ENCODE assay signal across 18 cellular contexts in the genomic region with DNA sequence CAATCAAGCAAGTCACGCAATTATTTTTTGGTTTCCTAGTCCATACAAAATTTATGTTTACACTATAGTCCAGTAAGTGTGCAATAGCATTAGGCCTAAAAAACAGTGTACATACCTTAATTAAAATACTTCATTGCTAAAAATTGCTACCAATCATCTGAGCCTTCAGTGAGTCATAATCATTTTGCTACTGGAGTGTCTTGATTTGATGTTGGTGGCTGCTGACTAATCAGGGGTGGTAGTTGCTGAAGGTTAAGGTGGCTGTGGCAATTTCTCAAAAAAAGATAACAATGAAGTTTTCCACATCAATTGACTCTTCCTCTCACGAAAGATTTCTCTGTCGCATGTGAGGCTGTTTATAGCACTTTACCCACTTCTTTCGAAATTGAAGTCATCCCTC.
DNase-seq lines count a peak whose midpoint lies in the region; ATAC-seq, FAIRE-seq and TF ChIP-seq lines count a peak whose summit lies in the region.
"Had no signal": no experiment of that assay in that cellular context is flagged by ENCODE, and none has a peak within 500 bp of the region (broad histone marks: within the 10 kb centered on the region; RNA-seq: fewer than 3 reads in every experiment).

No MANE protein-coding gene starts in this region.

- H3K4me3 ChIP-seq in GM23248 (no peak overlapping the region), endothelial cell of umbilical vein (replicated peaks in 1 of 3; ENCODE audit: insufficient read depth in 1 of 3, low read depth in 1 of 3, low read length in 3 of 3) (no peak overlapping the region)
- H3K4me3 ChIP-seq: BLaER1 treated with 17β-estradiol and CSF1 and Interleukin-3, amounts not matched to agents 10 nM and 100 nM; GM12878; Peyer's patch had no signal

- no peaks in the 10 kb centered on the region for H3K9me3 ChIP-seq in GM23248 (ENCODE audit: low read depth)
- no peaks in the 10 kb centered on the region for H3K9me3 ChIP-seq in endothelial cell of umbilical vein (replicated peaks; ENCODE audit: control insufficient read depth, insufficient read depth, low read length)
- H3K9me3 ChIP-seq: BLaER1 treated with 17β-estradiol and CSF1 and Interleukin-3, amounts not matched to agents 10 nM and 100 nM; Peyer's patch had no signal

- dilution Hi-C loops in endothelial cell of umbilical vein (cut with MboI; ENCODE audit: extremely low pct_ligation_motif_present, low sequenced_read_pairs), result no loop called here

- H3K9me3 Mint-ChIP-seq in mesothelial cell of epicardium, result peaks cover 3% of the 10 kb centered on the region
- H3K9me3 Mint-ChIP-seq in stimulated activated memory B cell treated with anti-CD40 and anti-IgM and Interleukin-4, amounts not matched to agents 10 μg/mL and 1 μg/mL and 100 μg/mL, for 72 hours, result peaks cover 5% of the 10 kb centered on the region

- H3K27me3 ChIP-seq in GM23248 (replicated peaks; ENCODE audit: insufficient read depth), result no peaks in the 10 kb centered on the region
- H3K27me3 ChIP-seq in endothelial cell of umbilical vein (ENCODE audit: control insufficient read depth in 2 of 2, insufficient read depth in 2 of 2, low read length in 2 of 2), result no peaks in the 10 kb centered on the region
- H3K27me3 ChIP-seq: BLaER1 treated with 17β-estradiol and CSF1 and Interleukin-3, amounts not matched to agents 10 nM and 100 nM; Peyer's patch had no signal

- H3F3A ChIP-seq in GM23248 (ENCODE audit: insufficient read depth), result peaks cover 34% of the 10 kb centered on the region

- WGBS in GM23248 (ENCODE audit: low coverage in 1 of 2, low lambda C conversion rate in 2 of 2, missing lambda C conversion rate in 2 of 2), 2 experiments, result 13 to 14% methylated on average over 4 of the region's 4 CpGs

- DNase-seq in GM23248, result peak; percentile 72
- peak; percentile 32 for DNase-seq in OCI-M1 (lab: John Stamatoyannopoulos, UW)
- DNase-seq in endothelial cell of umbilical vein (ENCODE audit: low read depth, low spot score), result no peak
- no peak for DNase-seq in omental fat pad (ENCODE audit: low spot score)
- DNase-seq in mesothelial cell of epicardium (ENCODE audit: low spot score in 2 of 2, unreplicated experiment in 2 of 2), result no peak
- no peak for DNase-seq in activated T-cell treated with anti-CD3 and anti-CD28 coated beads, Interleukin-2, amount 50 U/mL, for 48 hours
- DNase-seq: EL, NCI-H1105 treated with DMSO at 0.1 percent for 48 hours, NCI-H1930, NCI-H2171 treated with DMSO at 0.1 percent for 48 hours, NCI-H82, Peyer's patch, SHP77 had no signal

- peak; percentile 31 for ATAC-seq in omental fat pad (ENCODE audit: low FRiP score)
- no peak for ATAC-seq in stimulated activated memory B cell treated with anti-CD40 and anti-IgM and Interleukin-4, amounts not matched to agents 10 μg/mL and 1 μg/mL and 100 μg/mL, for 72 hours
- ATAC-seq: GM12878 had no signal

- H3K36me3 Mint-ChIP-seq in mesothelial cell of epicardium, result no peaks in the 10 kb centered on the region
- H3K36me3 Mint-ChIP-seq in stimulated activated memory B cell treated with anti-CD40 and anti-IgM and Interleukin-4, amounts not matched to agents 10 μg/mL and 1 μg/mL and 100 μg/mL, for 72 hours, result no peaks in the 10 kb centered on the region

- H3K4me1 ChIP-seq in GM23248 (ENCODE audit: insufficient read depth), result peaks cover 35% of the 10 kb centered on the region
- peaks cover 11% of the 10 kb centered on the region for H3K4me1 ChIP-seq in endothelial cell of umbilical vein (ENCODE audit: control insufficient read depth, extremely low read depth, insufficient read depth, low read length)
- H3K4me1 ChIP-seq: Peyer's patch had no signal

- no peaks in the 10 kb centered on the region for H3K27me3 Mint-ChIP-seq in mesothelial cell of epicardium (ENCODE audit: low read depth)
- H3K27me3 Mint-ChIP-seq in stimulated activated memory B cell treated with anti-CD40 and anti-IgM and Interleukin-4, amounts not matched to agents 10 μg/mL and 1 μg/mL and 100 μg/mL, for 72 hours, result no peaks in the 10 kb centered on the region

- no peak overlapping the region for H3K9ac ChIP-seq in GM23248
- no peak overlapping the region for H3K9ac ChIP-seq in endothelial cell of umbilical vein (replicated peaks; ENCODE audit: extremely low read depth, insufficient read depth, low read length)
- H3K9ac ChIP-seq: BLaER1 treated with 17β-estradiol and CSF1 and Interleukin-3, amounts not matched to agents 10 nM and 100 nM; KMS-11 had no signal

- peaks cover 8% of the 10 kb centered on the region for H3K4me1 Mint-ChIP-seq in mesothelial cell of epicardium
- no peaks in the 10 kb centered on the region for H3K4me1 Mint-ChIP-seq in stimulated activated memory B cell treated with anti-CD40 and anti-IgM and Interleukin-4, amounts not matched to agents 10 μg/mL and 1 μg/mL and 100 μg/mL, for 72 hours

- BruUV-seq in endothelial cell of umbilical vein (replicated peaks; lab: Mats Ljungman, UMichigan), result no TSS peak

- no peak for TF ChIP-seq POLR2A in endothelial cell of umbilical vein (IDR thresholded peaks at IDR 0.05; ENCODE audit: low read depth, low read length)

- no peak overlapping the region for H3K27ac Mint-ChIP-seq in mesothelial cell of epicardium
- H3K27ac Mint-ChIP-seq in stimulated activated memory B cell treated with anti-CD40 and anti-IgM and Interleukin-4, amounts not matched to agents 10 μg/mL and 1 μg/mL and 100 μg/mL, for 72 hours, result no peak overlapping the region

- no peaks in the 10 kb centered on the region for H3K9me2 ChIP-seq in GM23248 (ENCODE audit: insufficient read depth)

- CTCF ChIA-PET in endothelial cell of umbilical vein (lab: Charles Lee), result no interaction called here

- H2AFZ ChIP-seq in GM23248, result no peak overlapping the region
- H2AFZ ChIP-seq in endothelial cell of umbilical vein (ENCODE audit: low read depth, low read length), result no peak overlapping the region

- H3K4me3 Mint-ChIP-seq in mesothelial cell of epicardium, result no peak overlapping the region
- H3K4me3 Mint-ChIP-seq in stimulated activated memory B cell treated with anti-CD40 and anti-IgM and Interleukin-4, amounts not matched to agents 10 μg/mL and 1 μg/mL and 100 μg/mL, for 72 hours, result no peak overlapping the region

- FAIRE-seq in endothelial cell of umbilical vein (lab: Jason Lieb, UNC), result no peak
- FAIRE-seq: GM12878, GM19239 had no signal

- in situ Hi-C loops in GM23248 (cut with MboI), result no loop called here

- H3K36me3 ChIP-seq in GM23248 (ENCODE audit: low read depth), result no peaks in the 10 kb centered on the region
- H3K36me3 ChIP-seq in endothelial cell of umbilical vein (ENCODE audit: control insufficient read depth in 2 of 2, extremely low read depth in 1 of 2, insufficient read depth in 2 of 2, low read length in 2 of 2), result no peaks in the 10 kb centered on the region
- H3K36me3 ChIP-seq: BLaER1 treated with 17β-estradiol and CSF1 and Interleukin-3, amounts not matched to agents 10 nM and 100 nM; Peyer's patch had no signal

- H3K4me2 ChIP-seq in GM23248 (ENCODE audit: unreplicated experiment), result peak overlapping the region; percentile 4
- no peak overlapping the region for H3K4me2 ChIP-seq in endothelial cell of umbilical vein (ENCODE audit: insufficient read depth, low read length)
- H3K4me2 ChIP-seq: BLaER1 treated with 17β-estradiol and CSF1 and Interleukin-3, amounts not matched to agents 10 nM and 100 nM; KMS-11 had no signal

- intact Hi-C loops in endothelial cell of umbilical vein (cut with micrococcal nuclease), result no loop called here

- H4K20me1 ChIP-seq in GM23248 (ENCODE audit: insufficient read depth) (no peaks in the 10 kb centered on the region), endothelial cell of umbilical vein (replicated peaks; ENCODE audit: control insufficient read depth, extremely low read depth, insufficient read depth, low read length) (no peaks in the 10 kb centered on the region)
- H4K20me1 ChIP-seq: BLaER1 treated with 17β-estradiol and CSF1 and Interleukin-3, amounts not matched to agents 10 nM and 100 nM had no signal

- H3K27ac ChIP-seq in GM23248 (peak overlapping the region; percentile 43), endothelial cell of umbilical vein (ENCODE audit: insufficient read depth, low read depth, low read length) (no peak overlapping the region)
- H3K27ac ChIP-seq: BLaER1 treated with 17β-estradiol and CSF1 and Interleukin-3, amounts not matched to agents 10 nM and 100 nM; KMS-11; Peyer's patch had no signal

- H3K9me1 ChIP-seq in endothelial cell of umbilical vein (replicated peaks; ENCODE audit: control insufficient read depth, extremely low read depth, insufficient read depth, low read length), result no peaks in the 10 kb centered on the region

- H3K79me2 ChIP-seq in GM23248 (ENCODE audit: insufficient read depth) (no peaks in the 10 kb centered on the region), endothelial cell of umbilical vein (ENCODE audit: control insufficient read depth, insufficient read depth, low read length) (no peaks in the 10 kb centered on the region)

- POLR2A ChIA-PET in endothelial cell of umbilical vein (lab: Charles Lee), result no interaction called here

- TF ChIP-seq CTCF in endothelial cell of umbilical vein (IDR thresholded peaks at IDR 0.05; ENCODE audit: extremely low read depth in 1 of 2, insufficient read depth in 1 of 2, low read depth in 1 of 2, low read length in 2 of 2) (no peak), omental fat pad (IDR thresholded peaks at IDR 0.05) (no peak), mesothelial cell of epicardium (IDR thresholded peaks at IDR 0.05; ENCODE audit: unreplicated experiment) (no peak)

TF ChIP-seq in endothelial cell of umbilical vein, 7 proteins besides CTCF, POLR2A, EP300 and RAD21:
- TF ChIP-seq EZH2 (IDR thresholded peaks at IDR 0.05; ENCODE audit: borderline replicate concordance, low read depth, low read length, severe bottlenecking) (no peak), FOS (IDR thresholded peaks at IDR 0.05; ENCODE audit: borderline replicate concordance, insufficient read depth, low read length) (peak; percentile 7)

Comparison
In these comparisons a context has a peak if more than half of its experiments do, and no peak if none do; other contexts are left out.
1. DNase-seq: peak in GM23248 (single experiment) and OCI-M1 (single experiment); none in endothelial cell of umbilical vein (single experiment), omental fat pad (single experiment), mesothelial cell of epicardium (0 of 2) and activated T-cell treated with anti-CD3 and anti-CD28 coated beads, Interleukin-2, amount 50 U/mL, for 48 hours (0 of 2).